In the genomic region with DNA sequence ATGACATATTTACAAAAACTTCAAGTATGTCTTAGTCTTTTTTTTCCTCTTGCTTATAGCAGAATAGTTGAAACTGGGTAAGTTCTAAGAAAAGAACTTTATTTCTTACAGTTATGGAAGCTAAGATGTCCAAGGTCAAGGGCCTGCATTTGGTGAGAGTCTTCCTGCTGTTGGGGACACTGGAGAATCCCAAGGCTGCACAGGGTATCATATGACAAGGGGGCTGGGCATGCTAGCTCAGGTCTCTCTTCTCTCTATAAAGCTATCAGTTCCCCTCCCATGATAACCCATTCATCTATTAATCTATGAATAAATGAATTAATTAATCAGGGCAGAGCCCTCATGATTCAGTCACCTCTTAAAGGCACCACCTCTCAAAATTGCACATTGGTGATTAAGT, we compare ENCODE assay signal across 31 cellular contexts.
"Had no signal": no experiment of that assay in that cellular context is flagged by ENCODE, and none has a peak within 500 bp of the region (broad histone marks: within the 10 kb centered on the region; RNA-seq: fewer than 3 reads in every experiment).

No MANE protein-coding gene starts in this region.

- H3K36me3 Mint-ChIP-seq: activated naive CD4-positive, alpha-beta T cell treated with anti-CD3 and anti-CD28 coated beads, Interleukin-2, amount 50 U/mL, for 24 hours; activated naive CD8-positive, alpha-beta T cell treated with anti-CD3 and anti-CD28 coated beads for 36 hours had no signal

- H3K4me3 ChIP-seq: adrenal gland, body of pancreas, colonic mucosa, esophagus squamous epithelium, gastroesophageal sphincter, heart right ventricle had no signal

- DNase-seq: activated CD4-positive, alpha-beta memory T cell treated with anti-CD3 and anti-CD28 coated beads, Interleukin-2, amount 10 ng/mL, durations not matched to agents 7 days and 5 days; activated CD4-positive, alpha-beta T cell treated with anti-CD3 and anti-CD28 coated beads for 4 hours; activated CD4-positive, alpha-beta T cell treated with anti-CD3 and anti-CD28 coated beads, Interleukin-2, amount 10 ng/mL, durations not matched to agents 7 days and 5 days; activated CD4-positive, alpha-beta T cell treated with anti-CD3 and anti-CD28 coated beads, Interleukin-2, amount 50 U/mL, for 4 hours; activated CD4-positive, CD25-positive, alpha-beta regulatory T cell; activated CD4-positive, CD25-positive, alpha-beta regulatory T cell treated with anti-CD3 and anti-CD28 coated beads, Interleukin-2, amount 50 U/mL, for 72 hours; activated CD8-positive, alpha-beta memory T cell treated with anti-CD3 and anti-CD28 coated beads, Interleukin-2, amount 50 U/mL, for 48 hours; activated effector memory CD4-positive, alpha-beta T cell treated with Interleukin-2 at 50 U/mL for 16 hours; activated gamma-delta T cell treated with Interleukin-2 at 50 U/mL for 16 hours; activated naive CD4-positive, alpha-beta T cell treated with anti-CD3 and anti-CD28 coated beads for 36 hours; activated naive CD8-positive, alpha-beta T cell treated with anti-CD3 and anti-CD28 coated beads for 36 hours; activated naive CD8-positive, alpha-beta T cell treated with anti-CD3 and anti-CD28 coated beads, Interleukin-2, amount 50 U/mL, for 24 hours; activated T-cell treated with anti-CD3 and anti-CD28 coated beads for 4 hours; activated T-cell treated with anti-CD3 and anti-CD28 coated beads, Interleukin-2, amount 50 U/mL, for 24 hours; activated T-cell treated with anti-CD3 and anti-CD28 coated beads, Interleukin-2, amount 50 U/mL, for 72 hours; adrenal gland; amygdala; aorta; body of pancreas; caudate nucleus; cerebellar nuclear complex; colonic mucosa; effector CD8-positive, alpha-beta T cell; esophagus squamous epithelium; foreskin melanocyte; heart right ventricle; T-helper 1 cell; T-helper 2 cell had no signal

- H3K27ac ChIP-seq: adrenal gland, colonic mucosa, epithelial cell of prostate, esophagus squamous epithelium, gastroesophageal sphincter, heart right ventricle had no signal

- H3K9me3 Mint-ChIP-seq: activated CD4-positive, alpha-beta memory T cell treated with anti-CD3 and anti-CD28 coated beads, Interleukin-2, amount 10 ng/mL, durations not matched to agents 7 days and 5 days; activated naive CD4-positive, alpha-beta T cell treated with anti-CD3 and anti-CD28 coated beads, Interleukin-2, amount 50 U/mL, for 24 hours; activated naive CD8-positive, alpha-beta T cell treated with anti-CD3 and anti-CD28 coated beads, Interleukin-2, amount 50 U/mL, for 24 hours; activated T-cell treated with anti-CD3 and anti-CD28 coated beads, Interleukin-2, amount 50 U/mL, for 24 hours; activated T-cell treated with anti-CD3 and anti-CD28 coated beads, Interleukin-2, amount 50 U/mL, for 72 hours had no signal

- H3K27me3 Mint-ChIP-seq: activated CD4-positive, alpha-beta memory T cell treated with anti-CD3 and anti-CD28 coated beads, Interleukin-2, amount 10 ng/mL, durations not matched to agents 7 days and 5 days; activated CD4-positive, alpha-beta T cell treated with anti-CD3 and anti-CD28 coated beads, Interleukin-2, amount 10 ng/mL, durations not matched to agents 7 days and 5 days; activated naive CD4-positive, alpha-beta T cell treated with anti-CD3 and anti-CD28 coated beads, Interleukin-2, amount 50 U/mL, for 24 hours had no signal

- H3K4me3 Mint-ChIP-seq: activated CD4-positive, alpha-beta memory T cell treated with anti-CD3 and anti-CD28 coated beads, Interleukin-2, amount 10 ng/mL, durations not matched to agents 7 days and 5 days; activated CD4-positive, alpha-beta T cell treated with anti-CD3 and anti-CD28 coated beads, Interleukin-2, amount 10 ng/mL, durations not matched to agents 7 days and 5 days; activated naive CD4-positive, alpha-beta T cell treated with anti-CD3 and anti-CD28 coated beads for 36 hours; activated naive CD8-positive, alpha-beta T cell treated with anti-CD3 and anti-CD28 coated beads for 36 hours; activated naive CD8-positive, alpha-beta T cell treated with anti-CD3 and anti-CD28 coated beads, Interleukin-2, amount 50 U/mL, for 24 hours; activated T-cell treated with anti-CD3 and anti-CD28 coated beads, Interleukin-2, amount 50 U/mL, for 24 hours had no signal

- H3K27me3 ChIP-seq: adrenal gland, body of pancreas, colonic mucosa, esophagus squamous epithelium, gastroesophageal sphincter, heart right ventricle had no signal

- H3K9me3 ChIP-seq: adrenal gland, body of pancreas, colonic mucosa, esophagus squamous epithelium, gastroesophageal sphincter, heart right ventricle had no signal

- H3K36me3 ChIP-seq: adrenal gland, colonic mucosa, esophagus squamous epithelium, gastroesophageal sphincter, heart right ventricle had no signal

- ATAC-seq: body of pancreas, gastroesophageal sphincter, heart right ventricle had no signal
